15 cellular contexts compared by ENCODE assay signal in genomic region chr3:148998297-148998696, GRCh38. TPM values are rescaled to one million over a fixed set of nuclear protein-coding genes. Genes with fewer than 3 reads are reported as not detected.
DNase-seq lines count a peak whose midpoint lies in the region; ATAC-seq and TF ChIP-seq lines count a peak whose summit lies in the region.
"Had no signal": no experiment of that assay in that cellular context is flagged by ENCODE, and none has a peak within 500 bp of the region (broad histone marks: within the 10 kb centered on the region; RNA-seq: fewer than 3 reads in every experiment).

No MANE protein-coding gene starts in this region.

- H3K4me1 ChIP-seq in mammary epithelial cell (ENCODE audit: insufficient read depth, low read length), result peaks cover 9% of the 10 kb centered on the region
- H3K4me1 ChIP-seq in neutrophil (ENCODE audit: control insufficient read depth in 1 of 2, insufficient read depth in 1 of 2, low read depth in 1 of 2, low read length in 1 of 2), result peaks cover 74 to 76% of the 10 kb centered on the region in 2 experiments
- H3K4me1 ChIP-seq: adrenal gland, colonic mucosa, SJSA1 had no signal

- H3K36me3 ChIP-seq in mammary epithelial cell (ENCODE audit: insufficient read depth, low read length) (no peaks in the 10 kb centered on the region), neutrophil (peaks cover 55% of the 10 kb centered on the region)

- CTCF ChIA-PET in activated CD8-positive, alpha-beta memory T cell treated with anti-CD3 and anti-CD28 coated beads, Interleukin-2, amount 10 ng/mL, durations not matched to agents 7 days and 5 days (lab: Charles Lee), result interaction anchor here (1.0 to 2.8 kb wide), 4 partner anchors 8 to 43 kb away, joined by 3 to 15 read pairs (median 3); no protein-coding TSS in a partner anchor
- CTCF ChIA-PET in mammary epithelial cell (lab: Charles Lee; ENCODE audit: low non-redundant PET), result interaction anchor here (0.6 kb wide), 1 partner anchor 598 kb away, joined by 6 read pairs; no protein-coding TSS in a partner anchor

- H3K27ac ChIP-seq in mammary epithelial cell (ENCODE audit: insufficient read depth, low read depth, low read length) (no peak overlapping the region), neutrophil (peak overlapping the region; percentile 83)
- H3K27ac ChIP-seq: adrenal gland, colonic mucosa, SJSA1 had no signal

- peaks cover 79% of the 10 kb centered on the region for H3K4me1 Mint-ChIP-seq in activated CD8-positive, alpha-beta memory T cell treated with anti-CD3 and anti-CD28 coated beads, Interleukin-2, amount 10 ng/mL, durations not matched to agents 7 days and 5 days

- H4K20me1 ChIP-seq in mammary epithelial cell (ENCODE audit: insufficient read depth, low read length), result no peaks in the 10 kb centered on the region

- peaks cover 76% of the 10 kb centered on the region for H3K36me3 Mint-ChIP-seq in activated CD8-positive, alpha-beta memory T cell treated with anti-CD3 and anti-CD28 coated beads, Interleukin-2, amount 10 ng/mL, durations not matched to agents 7 days and 5 days

- TF ChIP-seq RAD21 in Ishikawa (IDR thresholded peaks at IDR 0.05; ENCODE audit: low read depth), result no peak

- no peaks in the 10 kb centered on the region for H3K9me3 Mint-ChIP-seq in activated CD8-positive, alpha-beta memory T cell treated with anti-CD3 and anti-CD28 coated beads, Interleukin-2, amount 10 ng/mL, durations not matched to agents 7 days and 5 days (ENCODE audit: low read depth)
- H3K9me3 Mint-ChIP-seq: memory B cell had no signal

- ATAC-seq in activated CD8-positive, alpha-beta memory T cell treated with anti-CD3 and anti-CD28 coated beads, Interleukin-2, amount 10 ng/mL, durations not matched to agents 7 days and 5 days, result no peak
- ATAC-seq: HCT116 had no signal

- WGBS in mammary epithelial cell (ENCODE audit: low coverage, missing lambda C conversion rate), result 96% methylated on average over 5 of the region's 5 CpGs

- no peak overlapping the region for H3K9ac ChIP-seq in mammary epithelial cell (ENCODE audit: insufficient read depth, low read length)

- H3K27me3 Mint-ChIP-seq in activated CD8-positive, alpha-beta memory T cell treated with anti-CD3 and anti-CD28 coated beads, Interleukin-2, amount 10 ng/mL, durations not matched to agents 7 days and 5 days, result no peaks in the 10 kb centered on the region
- H3K27me3 Mint-ChIP-seq: memory B cell had no signal

- no peak for TF ChIP-seq CTCF in mammary epithelial cell (conservative IDR thresholded peaks at IDR 0.05 in 1 of 2, IDR thresholded peaks at IDR 0.05 in 1 of 2; ENCODE audit: extremely low read depth in 1 of 2, insufficient read depth in 1 of 2, low read depth in 1 of 2, low read length in 2 of 2)
- TF ChIP-seq CTCF in neutrophil (IDR thresholded peaks at IDR 0.05), result no peak

- peak overlapping the region; percentile 56 for H2AFZ ChIP-seq in mammary epithelial cell (ENCODE audit: low read depth, low read length)

- H3K79me2 ChIP-seq in mammary epithelial cell (ENCODE audit: insufficient read depth, low read length), result peaks cover 6% of the 10 kb centered on the region

- DNase-seq in activated CD8-positive, alpha-beta memory T cell treated with anti-CD3 and anti-CD28 coated beads, Interleukin-2, amount 10 ng/mL, durations not matched to agents 7 days and 5 days, result no peak
- no peak for DNase-seq in activated CD8-positive, alpha-beta memory T cell treated with anti-CD3 and anti-CD28 coated beads for 24 hours
- DNase-seq in mammary epithelial cell (no peak), C1 segment of cervical spinal cord (lab: John Stamatoyannopoulos, UW) (no peak), H4 (ENCODE audit: low spot score) (no peak), islet precursor cell (no peak)
- DNase-seq: adrenal gland; colonic mucosa; MG63; NK-92 treated with Interleukin-12 subunit alpha and Interleukin-12 subunit beta, amount 100 ng/mL, for 24 hours had no signal

- no peaks in the 10 kb centered on the region for H3K9me3 ChIP-seq in mammary epithelial cell (replicated peaks; ENCODE audit: insufficient read depth, low read length)
- no peaks in the 10 kb centered on the region for H3K9me3 ChIP-seq in neutrophil
- H3K9me3 ChIP-seq: adrenal gland, colonic mucosa, MG63, SJSA1 had no signal

- in situ Hi-C loops in mammary epithelial cell (cut with MboI; ENCODE audit: low sequenced_read_pairs in 2 of 2), result no loop called here

- dilution Hi-C loops in mammary epithelial cell (cut with HindIII; ENCODE audit: low sequenced_read_pairs), result no loop called here

- peak overlapping the region; percentile 68 for H3K4me2 ChIP-seq in mammary epithelial cell (ENCODE audit: insufficient read depth, low read depth, low read length)

- peak overlapping the region; percentile 64 for H3K4me3 Mint-ChIP-seq in activated CD8-positive, alpha-beta memory T cell treated with anti-CD3 and anti-CD28 coated beads, Interleukin-2, amount 10 ng/mL, durations not matched to agents 7 days and 5 days
- H3K4me3 Mint-ChIP-seq: memory B cell had no signal

- BruUV-seq in mammary epithelial cell (replicated peaks; lab: Mats Ljungman, UMichigan), result no TSS peak

- H3K4me3 ChIP-seq in mammary epithelial cell (replicated peaks in 1 of 3; ENCODE audit: insufficient read depth in 1 of 3, low read depth in 2 of 3, low read length in 3 of 3) (no peak overlapping the region), neutrophil (ENCODE audit: low read depth in 1 of 2, low read length in 1 of 2) (peak overlapping the region; percentile 23 to 38)
- H3K4me3 ChIP-seq: adrenal gland, colonic mucosa, MG63, SJSA1 had no signal

- H3K27me3 ChIP-seq in mammary epithelial cell (ENCODE audit: insufficient read depth, low read length), result no peaks in the 10 kb centered on the region
- H3K27me3 ChIP-seq in neutrophil, result no peaks in the 10 kb centered on the region
- H3K27me3 ChIP-seq: adrenal gland, colonic mucosa, MG63, SJSA1 had no signal

- no peak for TF ChIP-seq EP300 in Ishikawa (IDR thresholded peaks at IDR 0.05; ENCODE audit: borderline replicate concordance)

- H3K27ac Mint-ChIP-seq in activated CD8-positive, alpha-beta memory T cell treated with anti-CD3 and anti-CD28 coated beads, Interleukin-2, amount 10 ng/mL, durations not matched to agents 7 days and 5 days, result peak overlapping the region; percentile 91
- H3K27ac Mint-ChIP-seq: memory B cell had no signal

- intact Hi-C loops in mammary epithelial cell (cut with micrococcal nuclease), result no loop called here

TF ChIP-seq in Ishikawa, 13 proteins besides CTCF, POLR2A, EP300 and RAD21:
- no peak for TF ChIP-seq MAX (IDR thresholded peaks at IDR 0.05)
- peak; percentile 42; the same call in 1 of the 2 replicates for TF ChIP-seq CEBPB (IDR thresholded peaks at IDR 0.05)

RNA-seq across cellular contexts. Expression of gene GYG1, which starts 7.0 kb away (rescaled TPM):
- 10 to 100 TPM; 71.3 to 74.0 TPM for total RNA-seq in activated CD8-positive, alpha-beta memory T cell treated with anti-CD3 and anti-CD28 coated beads, Interleukin-2, amount 10 ng/mL, durations not matched to agents 7 days and 5 days
- 10 to 100 TPM; 23.5 to 30.5 TPM for total RNA-seq in mammary epithelial cell
- 27.8 TPM for polyA plus RNA-seq in mammary epithelial cell
- polyA minus RNA-seq in mammary epithelial cell, result 26.2 TPM
- 34.4 and 45.7 TPM in 2 replicates for total RNA-seq in H4 (2014; rRNA removed; shearing (Covaris generic))

Comparison
In these comparisons a context has a peak if more than half of its experiments do, and no peak if none do; other contexts are left out.
1. H3K4me3 ChIP-seq: peak in neutrophil (2 of 2); none in mammary epithelial cell (0 of 3).